1 cellular context compared by ENCODE assay signal in the genomic region with DNA sequence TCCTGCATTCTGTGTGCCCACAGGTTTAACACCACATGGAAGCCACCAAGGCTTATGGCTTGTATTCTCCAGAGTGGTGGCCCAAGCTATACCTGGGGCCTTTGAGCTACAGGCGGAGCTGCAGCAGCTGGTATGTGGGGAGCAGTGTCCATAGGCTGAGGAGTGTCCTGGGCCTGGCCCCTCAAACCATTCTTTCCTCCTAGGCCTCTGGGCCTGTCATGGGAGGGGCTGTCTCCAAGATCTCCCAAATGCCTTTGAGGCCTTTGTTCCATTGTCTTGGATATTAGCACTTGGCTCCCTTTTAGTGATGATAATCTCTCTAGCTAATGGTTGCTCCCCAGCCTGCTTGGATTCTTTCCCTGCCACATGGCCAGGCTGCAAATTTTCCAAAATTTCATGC.
TF ChIP-seq lines count a peak whose summit lies in the region.

No MANE protein-coding gene starts in this region.

TF ChIP-seq in HCT116, 20 proteins besides CTCF, POLR2A, EP300 and RAD21:
- TF ChIP-seq YY1 (IDR thresholded peaks at IDR 0.05; ENCODE audit: extremely low read depth, insufficient replicate concordance, low read depth, low read length) (no peak), CBX3 (IDR thresholded peaks at IDR 0.05; ENCODE audit: low read depth) (peak; percentile 62; the same call in 1 of the 2 replicates)
